Comparison of ENCODE assay signal across 1 cellular context in the genomic region with DNA sequence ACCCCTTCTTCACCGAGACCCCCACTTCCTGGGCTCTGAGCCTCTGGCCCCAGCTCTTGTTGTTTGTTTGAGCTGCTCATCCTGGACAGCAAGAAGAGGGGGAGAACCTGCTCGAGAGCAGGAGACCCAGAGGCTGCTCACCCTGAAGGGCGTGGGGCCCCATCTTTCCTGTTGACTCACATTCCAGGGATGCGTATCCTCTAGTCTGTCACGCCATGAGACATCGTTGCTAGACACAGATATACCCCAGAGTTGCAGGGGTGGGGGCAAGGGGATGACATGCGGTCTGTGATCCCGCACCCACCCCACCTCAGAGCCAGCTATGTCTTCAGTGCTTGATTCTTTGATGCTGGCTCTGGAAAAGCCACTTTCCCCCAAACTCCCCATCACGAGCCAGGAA.
TF ChIP-seq lines count a peak whose summit lies in the region.

No MANE protein-coding gene starts in this region.

TF ChIP-seq in GM12878, 131 proteins besides CTCF, POLR2A, EP300 and RAD21:
- TF ChIP-seq TARDBP (IDR thresholded peaks at IDR 0.05; ENCODE audit: borderline replicate concordance): no peak
- TF ChIP-seq MTA2 (IDR thresholded peaks at IDR 0.05; ENCODE audit: low read depth): no peak
- no peak for TF ChIP-seq CREB1 (IDR thresholded peaks at IDR 0.05; ENCODE audit: low read depth)
- no peak for TF ChIP-seq YBX1 (IDR thresholded peaks at IDR 0.05)
- no peak for TF ChIP-seq BMI1 (IDR thresholded peaks at IDR 0.05; ENCODE audit: borderline replicate concordance)
- no peak for TF ChIP-seq SMAD1 (IDR thresholded peaks at IDR 0.05; ENCODE audit: low read depth, partially characterized antibody)
- no peak for TF ChIP-seq NFXL1 (IDR thresholded peaks at IDR 0.05; ENCODE audit: borderline replicate concordance)
- TF ChIP-seq, protein P1, sequence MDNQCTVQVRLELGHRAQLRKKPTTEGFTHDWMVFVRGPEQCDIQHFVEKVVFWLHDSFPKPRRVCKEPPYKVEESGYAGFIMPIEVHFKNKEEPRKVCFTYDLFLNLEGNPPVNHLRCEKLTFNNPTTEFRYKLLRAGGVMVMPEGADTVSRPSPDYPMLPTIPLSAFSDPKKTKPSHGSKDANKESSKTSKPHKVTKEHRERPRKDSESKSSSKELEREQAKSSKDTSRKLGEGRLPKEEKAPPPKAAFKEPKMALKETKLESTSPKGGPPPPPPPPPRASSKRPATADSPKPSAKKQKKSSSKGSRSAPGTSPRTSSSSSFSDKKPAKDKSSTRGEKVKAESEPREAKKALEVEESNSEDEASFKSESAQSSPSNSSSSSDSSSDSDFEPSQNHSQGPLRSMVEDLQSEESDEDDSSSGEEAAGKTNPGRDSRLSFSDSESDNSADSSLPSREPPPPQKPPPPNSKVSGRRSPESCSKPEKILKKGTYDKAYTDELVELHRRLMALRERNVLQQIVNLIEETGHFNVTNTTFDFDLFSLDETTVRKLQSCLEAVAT (IDR thresholded peaks at IDR 0.05): no peak
- no peak for TF ChIP-seq HDAC2 (IDR thresholded peaks at IDR 0.05)
- TF ChIP-seq MYB (IDR thresholded peaks at IDR 0.05; ENCODE audit: borderline replicate concordance, low read depth, low read length): no peak
- no peak for TF ChIP-seq MEF2B (IDR thresholded peaks at IDR 0.05; ENCODE audit: partially characterized antibody, poor library complexity, severe bottlenecking)
- TF ChIP-seq CBX3 (IDR thresholded peaks at IDR 0.05; ENCODE audit: borderline replicate concordance, low read depth): no peak
- TF ChIP-seq, protein P2, sequence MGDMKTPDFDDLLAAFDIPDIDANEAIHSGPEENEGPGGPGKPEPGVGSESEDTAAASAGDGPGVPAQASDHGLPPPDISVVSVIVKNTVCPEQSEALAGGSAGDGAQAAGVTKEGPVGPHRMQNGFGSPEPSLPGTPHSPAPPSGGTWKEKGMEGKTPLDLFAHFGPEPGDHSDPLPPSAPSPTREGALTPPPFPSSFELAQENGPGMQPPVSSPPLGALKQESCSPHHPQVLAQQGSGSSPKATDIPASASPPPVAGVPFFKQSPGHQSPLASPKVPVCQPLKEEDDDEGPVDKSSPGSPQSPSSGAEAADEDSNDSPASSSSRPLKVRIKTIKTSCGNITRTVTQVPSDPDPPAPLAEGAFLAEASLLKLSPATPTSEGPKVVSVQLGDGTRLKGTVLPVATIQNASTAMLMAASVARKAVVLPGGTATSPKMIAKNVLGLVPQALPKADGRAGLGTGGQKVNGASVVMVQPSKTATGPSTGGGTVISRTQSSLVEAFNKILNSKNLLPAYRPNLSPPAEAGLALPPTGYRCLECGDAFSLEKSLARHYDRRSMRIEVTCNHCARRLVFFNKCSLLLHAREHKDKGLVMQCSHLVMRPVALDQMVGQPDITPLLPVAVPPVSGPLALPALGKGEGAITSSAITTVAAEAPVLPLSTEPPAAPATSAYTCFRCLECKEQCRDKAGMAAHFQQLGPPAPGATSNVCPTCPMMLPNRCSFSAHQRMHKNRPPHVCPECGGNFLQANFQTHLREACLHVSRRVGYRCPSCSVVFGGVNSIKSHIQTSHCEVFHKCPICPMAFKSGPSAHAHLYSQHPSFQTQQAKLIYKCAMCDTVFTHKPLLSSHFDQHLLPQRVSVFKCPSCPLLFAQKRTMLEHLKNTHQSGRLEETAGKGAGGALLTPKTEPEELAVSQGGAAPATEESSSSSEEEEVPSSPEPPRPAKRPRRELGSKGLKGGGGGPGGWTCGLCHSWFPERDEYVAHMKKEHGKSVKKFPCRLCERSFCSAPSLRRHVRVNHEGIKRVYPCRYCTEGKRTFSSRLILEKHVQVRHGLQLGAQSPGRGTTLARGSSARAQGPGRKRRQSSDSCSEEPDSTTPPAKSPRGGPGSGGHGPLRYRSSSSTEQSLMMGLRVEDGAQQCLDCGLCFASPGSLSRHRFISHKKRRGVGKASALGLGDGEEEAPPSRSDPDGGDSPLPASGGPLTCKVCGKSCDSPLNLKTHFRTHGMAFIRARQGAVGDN (IDR thresholded peaks at IDR 0.05): no peak
- TF ChIP-seq, protein P3, sequence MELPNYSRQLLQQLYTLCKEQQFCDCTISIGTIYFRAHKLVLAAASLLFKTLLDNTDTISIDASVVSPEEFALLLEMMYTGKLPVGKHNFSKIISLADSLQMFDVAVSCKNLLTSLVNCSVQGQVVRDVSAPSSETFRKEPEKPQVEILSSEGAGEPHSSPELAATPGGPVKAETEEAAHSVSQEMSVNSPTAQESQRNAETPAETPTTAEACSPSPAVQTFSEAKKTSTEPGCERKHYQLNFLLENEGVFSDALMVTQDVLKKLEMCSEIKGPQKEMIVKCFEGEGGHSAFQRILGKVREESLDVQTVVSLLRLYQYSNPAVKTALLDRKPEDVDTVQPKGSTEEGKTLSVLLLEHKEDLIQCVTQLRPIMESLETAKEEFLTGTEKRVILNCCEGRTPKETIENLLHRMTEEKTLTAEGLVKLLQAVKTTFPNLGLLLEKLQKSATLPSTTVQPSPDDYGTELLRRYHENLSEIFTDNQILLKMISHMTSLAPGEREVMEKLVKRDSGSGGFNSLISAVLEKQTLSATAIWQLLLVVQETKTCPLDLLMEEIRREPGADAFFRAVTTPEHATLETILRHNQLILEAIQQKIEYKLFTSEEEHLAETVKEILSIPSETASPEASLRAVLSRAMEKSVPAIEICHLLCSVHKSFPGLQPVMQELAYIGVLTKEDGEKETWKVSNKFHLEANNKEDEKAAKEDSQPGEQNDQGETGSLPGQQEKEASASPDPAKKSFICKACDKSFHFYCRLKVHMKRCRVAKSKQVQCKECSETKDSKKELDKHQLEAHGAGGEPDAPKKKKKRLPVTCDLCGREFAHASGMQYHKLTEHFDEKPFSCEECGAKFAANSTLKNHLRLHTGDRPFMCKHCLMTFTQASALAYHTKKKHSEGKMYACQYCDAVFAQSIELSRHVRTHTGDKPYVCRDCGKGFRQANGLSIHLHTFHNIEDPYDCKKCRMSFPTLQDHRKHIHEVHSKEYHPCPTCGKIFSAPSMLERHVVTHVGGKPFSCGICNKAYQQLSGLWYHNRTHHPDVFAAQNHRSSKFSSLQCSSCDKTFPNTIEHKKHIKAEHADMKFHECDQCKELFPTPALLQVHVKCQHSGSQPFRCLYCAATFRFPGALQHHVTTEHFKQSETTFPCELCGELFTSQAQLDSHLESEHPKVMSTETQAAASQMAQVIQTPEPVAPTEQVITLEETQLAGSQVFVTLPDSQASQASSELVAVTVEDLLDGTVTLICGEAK (IDR thresholded peaks at IDR 0.05; ENCODE audit: borderline replicate concordance): no peak
- TF ChIP-seq CBX5 (IDR thresholded peaks at IDR 0.05; ENCODE audit: low read depth): no peak
- TF ChIP-seq ATF7 (IDR thresholded peaks at IDR 0.05; ENCODE audit: low read depth): no peak
- no peak for TF ChIP-seq SPI1 (IDR thresholded peaks at IDR 0.05; ENCODE audit: borderline replicate concordance, insufficient read depth, low read depth, low read length)
- TF ChIP-seq, protein P4, sequence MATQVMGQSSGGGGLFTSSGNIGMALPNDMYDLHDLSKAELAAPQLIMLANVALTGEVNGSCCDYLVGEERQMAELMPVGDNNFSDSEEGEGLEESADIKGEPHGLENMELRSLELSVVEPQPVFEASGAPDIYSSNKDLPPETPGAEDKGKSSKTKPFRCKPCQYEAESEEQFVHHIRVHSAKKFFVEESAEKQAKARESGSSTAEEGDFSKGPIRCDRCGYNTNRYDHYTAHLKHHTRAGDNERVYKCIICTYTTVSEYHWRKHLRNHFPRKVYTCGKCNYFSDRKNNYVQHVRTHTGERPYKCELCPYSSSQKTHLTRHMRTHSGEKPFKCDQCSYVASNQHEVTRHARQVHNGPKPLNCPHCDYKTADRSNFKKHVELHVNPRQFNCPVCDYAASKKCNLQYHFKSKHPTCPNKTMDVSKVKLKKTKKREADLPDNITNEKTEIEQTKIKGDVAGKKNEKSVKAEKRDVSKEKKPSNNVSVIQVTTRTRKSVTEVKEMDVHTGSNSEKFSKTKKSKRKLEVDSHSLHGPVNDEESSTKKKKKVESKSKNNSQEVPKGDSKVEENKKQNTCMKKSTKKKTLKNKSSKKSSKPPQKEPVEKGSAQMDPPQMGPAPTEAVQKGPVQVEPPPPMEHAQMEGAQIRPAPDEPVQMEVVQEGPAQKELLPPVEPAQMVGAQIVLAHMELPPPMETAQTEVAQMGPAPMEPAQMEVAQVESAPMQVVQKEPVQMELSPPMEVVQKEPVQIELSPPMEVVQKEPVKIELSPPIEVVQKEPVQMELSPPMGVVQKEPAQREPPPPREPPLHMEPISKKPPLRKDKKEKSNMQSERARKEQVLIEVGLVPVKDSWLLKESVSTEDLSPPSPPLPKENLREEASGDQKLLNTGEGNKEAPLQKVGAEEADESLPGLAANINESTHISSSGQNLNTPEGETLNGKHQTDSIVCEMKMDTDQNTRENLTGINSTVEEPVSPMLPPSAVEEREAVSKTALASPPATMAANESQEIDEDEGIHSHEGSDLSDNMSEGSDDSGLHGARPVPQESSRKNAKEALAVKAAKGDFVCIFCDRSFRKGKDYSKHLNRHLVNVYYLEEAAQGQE (IDR thresholded peaks at IDR 0.05; ENCODE audit: low read depth, low read length): no peak
